1 cellular context compared by ENCODE assay signal in the genomic region with DNA sequence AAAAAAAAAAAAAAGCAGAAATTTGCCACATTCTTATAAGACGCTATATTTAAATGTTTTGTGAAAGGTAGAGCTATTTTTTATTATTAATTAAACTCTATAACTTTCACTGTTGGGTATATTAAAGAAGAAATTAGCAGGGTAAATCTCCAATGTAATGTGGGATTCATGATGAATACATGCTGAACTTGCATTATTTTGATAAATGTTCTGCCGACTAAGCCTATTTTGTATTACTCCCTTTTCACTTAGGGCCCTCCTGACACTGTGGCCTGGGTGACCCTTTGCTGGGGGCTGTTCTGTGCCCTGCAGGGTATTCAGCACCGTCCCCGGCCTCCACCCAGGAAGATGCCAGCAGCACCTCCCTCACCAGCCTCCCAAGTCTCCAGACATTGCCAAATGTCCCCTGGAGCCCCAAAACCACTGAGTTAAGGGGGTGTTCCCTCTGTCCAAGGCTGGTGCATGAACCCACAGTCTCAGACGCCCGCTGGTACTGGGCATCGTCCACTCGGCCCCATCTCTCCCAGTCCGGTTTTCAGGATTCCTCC.
TF ChIP-seq lines count a peak whose summit lies in the region.

No MANE protein-coding gene starts in this region.

TF ChIP-seq in H1, 55 proteins besides CTCF, POLR2A, EP300 and RAD21:
- TF ChIP-seq, protein P1, sequence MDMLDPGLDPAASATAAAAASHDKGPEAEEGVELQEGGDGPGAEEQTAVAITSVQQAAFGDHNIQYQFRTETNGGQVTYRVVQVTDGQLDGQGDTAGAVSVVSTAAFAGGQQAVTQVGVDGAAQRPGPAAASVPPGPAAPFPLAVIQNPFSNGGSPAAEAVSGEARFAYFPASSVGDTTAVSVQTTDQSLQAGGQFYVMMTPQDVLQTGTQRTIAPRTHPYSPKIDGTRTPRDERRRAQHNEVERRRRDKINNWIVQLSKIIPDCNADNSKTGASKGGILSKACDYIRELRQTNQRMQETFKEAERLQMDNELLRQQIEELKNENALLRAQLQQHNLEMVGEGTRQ (IDR thresholded peaks at IDR 0.05; ENCODE audit: low read length) = no peak
- TF ChIP-seq KDM5A (IDR thresholded peaks at IDR 0.05; ENCODE audit: low read length) (no peak), HDAC6 (IDR thresholded peaks at IDR 0.05; ENCODE audit: low read depth, low read length) (no peak)
